ENCODE assay signal across 12 cellular contexts in genomic region chr1:114334297-114334696, GRCh38.
"Had no signal": no experiment of that assay in that cellular context is flagged by ENCODE, and none has a peak within 500 bp of the region (broad histone marks: within the 10 kb centered on the region; RNA-seq: fewer than 3 reads in every experiment).

No MANE protein-coding gene starts in this region.

- H3K9me3 ChIP-seq: testis had no signal

- ATAC-seq: activated CD4-positive, CD25-positive, alpha-beta regulatory T cell treated with anti-CD3 and anti-CD28 coated beads, Interleukin-2, amount 50 U/mL, for 24 hours; activated T-cell treated with anti-CD3 and anti-CD28 coated beads, Interleukin-2, amount 50 U/mL, for 72 hours; SK-N-SH treated with all-trans-retinoic acid at 6 μM for 48 hours; stimulated activated naive CD8-positive, alpha-beta T cell treated with anti-CD3 and anti-CD28 coated beads, Interleukin-15, amount 100 ng/mL, for 72 hours had no signal

- H3K4me3 Mint-ChIP-seq: brain; dendritic cell treated with granulocyte-macrophage colony-stimulating factor and Interleukin-4, amounts not matched to agents 40 ng/mL and 50 ng/mL, for 4 days; stimulated activated naive CD8-positive, alpha-beta T cell treated with anti-CD3 and anti-CD28 coated beads, Interleukin-15, amount 100 ng/mL, for 72 hours had no signal

- H3K36me3 Mint-ChIP-seq: brain had no signal

- H3K27ac Mint-ChIP-seq: brain; dendritic cell treated with granulocyte-macrophage colony-stimulating factor and Interleukin-4, amounts not matched to agents 40 ng/mL and 50 ng/mL, for 4 days; stimulated activated naive CD8-positive, alpha-beta T cell treated with anti-CD3 and anti-CD28 coated beads, Interleukin-15, amount 100 ng/mL, for 72 hours had no signal

- H3K9me3 Mint-ChIP-seq: activated T-cell treated with anti-CD3 and anti-CD28 coated beads, Interleukin-2, amount 50 U/mL, for 72 hours; dendritic cell treated with granulocyte-macrophage colony-stimulating factor and Interleukin-4, amounts not matched to agents 40 ng/mL and 50 ng/mL, for 4 days; stimulated activated naive CD8-positive, alpha-beta T cell treated with anti-CD3 and anti-CD28 coated beads, Interleukin-15, amount 100 ng/mL, for 72 hours had no signal

- H3K27me3 ChIP-seq: testis had no signal

- H3K27me3 Mint-ChIP-seq: stimulated activated naive CD8-positive, alpha-beta T cell treated with anti-CD3 and anti-CD28 coated beads, Interleukin-15, amount 100 ng/mL, for 72 hours had no signal

- H3K27ac ChIP-seq: testis had no signal

- H3K4me1 Mint-ChIP-seq: brain had no signal

- H3K4me1 ChIP-seq: testis had no signal

- H3K4me3 ChIP-seq: testis had no signal

- DNase-seq: activated T-cell treated with anti-CD3 and anti-CD28 coated beads, Interleukin-2, amount 50 U/mL, for 72 hours; amygdala; hippocampal formation; retina; stimulated activated CD4-positive, alpha-beta T cell treated with anti-CD3 and anti-CD28 coated beads, Interleukin-15, amount 100 ng/mL, for 24 hours; stimulated activated CD4-positive, alpha-beta T cell treated with anti-CD3 and anti-CD28 coated beads, Interleukin-4, amount 100 ng/mL, for 24 hours; stimulated activated naive CD8-positive, alpha-beta T cell treated with anti-CD3 and anti-CD28 coated beads, Interleukin-15, amount 100 ng/mL, for 72 hours; testis had no signal
